ENCODE assay signal across 1 cellular context in the genomic region with DNA sequence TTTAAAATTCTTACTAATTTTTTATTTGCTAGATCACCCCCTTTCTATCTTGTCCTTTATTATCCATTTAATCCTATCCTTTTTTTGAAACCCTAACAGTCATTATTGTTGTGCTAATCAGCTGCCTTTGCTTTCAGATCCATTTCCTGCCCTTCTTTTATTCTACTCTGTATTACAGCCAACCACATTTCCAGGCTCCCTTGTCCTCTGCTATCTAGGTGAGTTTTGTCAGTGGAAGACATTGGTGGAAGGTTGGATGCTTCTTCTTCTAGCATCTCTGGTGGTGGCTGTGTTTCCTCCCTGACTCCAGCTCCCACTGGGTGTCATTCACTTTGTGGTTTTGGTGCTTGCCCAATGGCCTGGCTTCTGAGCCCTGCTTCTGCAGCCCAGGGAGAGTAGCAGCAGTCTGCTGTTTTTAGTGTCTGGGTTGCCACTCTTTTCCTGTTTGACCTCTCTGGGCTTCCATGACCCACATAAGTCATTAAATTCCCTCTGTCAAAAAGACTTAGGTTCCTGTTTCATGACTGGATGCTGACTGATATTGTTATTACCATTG.
TF ChIP-seq lines count a peak whose summit lies in the region.

No MANE protein-coding gene starts in this region.

TF ChIP-seq in H1, 55 proteins besides CTCF, POLR2A, EP300 and RAD21:
- no peak for TF ChIP-seq ATF3 (IDR thresholded peaks at IDR 0.05; ENCODE audit: insufficient read depth, low read depth, low read length)
- no peak for TF ChIP-seq SIX5 (IDR thresholded peaks at IDR 0.05; ENCODE audit: low read depth, low read length)
- TF ChIP-seq CEBPB (IDR thresholded peaks at IDR 0.05; ENCODE audit: low read depth, low read length), result no peak
- TF ChIP-seq NRF1 (IDR thresholded peaks at IDR 0.05; ENCODE audit: low read depth, low read length), result no peak
- TF ChIP-seq SIN3A (conservative IDR thresholded peaks at IDR 0.05 in 1 of 2, IDR thresholded peaks at IDR 0.05 in 1 of 2; ENCODE audit: low read depth in 1 of 2, low read length in 2 of 2), result no peak
- TF ChIP-seq SRF (IDR thresholded peaks at IDR 0.05; ENCODE audit: low read depth, low read length), result no peak
- TF ChIP-seq TCF12 (IDR thresholded peaks at IDR 0.05; ENCODE audit: low read depth, low read length), result no peak
- no peak for TF ChIP-seq NANOG (IDR thresholded peaks at IDR 0.05; ENCODE audit: insufficient read depth, low read depth, low read length, poor library complexity, severe bottlenecking)
- TF ChIP-seq BCL11A (IDR thresholded peaks at IDR 0.05; ENCODE audit: low read depth in 2 of 2, low read length in 2 of 2), result no peak
- TF ChIP-seq MAX (IDR thresholded peaks at IDR 0.05), result no peak
- TF ChIP-seq YY1 (IDR thresholded peaks at IDR 0.05; ENCODE audit: low read depth, low read length), result no peak
- no peak for TF ChIP-seq RBBP5 (IDR thresholded peaks at IDR 0.05; ENCODE audit: borderline replicate concordance, low read depth, low read length)
- TF ChIP-seq, protein P1, sequence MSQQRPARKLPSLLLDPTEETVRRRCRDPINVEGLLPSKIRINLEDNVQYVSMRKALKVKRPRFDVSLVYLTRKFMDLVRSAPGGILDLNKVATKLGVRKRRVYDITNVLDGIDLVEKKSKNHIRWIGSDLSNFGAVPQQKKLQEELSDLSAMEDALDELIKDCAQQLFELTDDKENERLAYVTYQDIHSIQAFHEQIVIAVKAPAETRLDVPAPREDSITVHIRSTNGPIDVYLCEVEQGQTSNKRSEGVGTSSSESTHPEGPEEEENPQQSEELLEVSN (IDR thresholded peaks at IDR 0.05), result no peak
- TF ChIP-seq SP2 (IDR thresholded peaks at IDR 0.05; ENCODE audit: low read length), result no peak
- TF ChIP-seq CTBP2 (IDR thresholded peaks at IDR 0.05; ENCODE audit: borderline replicate concordance, insufficient read depth, insufficient read length, low read length), result no peak
- TF ChIP-seq RNF2 (IDR thresholded peaks at IDR 0.05; ENCODE audit: borderline replicate concordance, low read depth, low read length, missing control alignments, poor library complexity, severe bottlenecking), result no peak
- no peak for TF ChIP-seq TAF7 (optimal IDR thresholded peaks at IDR 0.05; ENCODE audit: borderline replicate concordance, low read depth, low read length)
- TF ChIP-seq CBX8 (IDR thresholded peaks at IDR 0.05; ENCODE audit: borderline replicate concordance, low read depth, low read length), result no peak
- no peak for TF ChIP-seq SIRT6 (IDR thresholded peaks at IDR 0.05; ENCODE audit: low read length)
- TF ChIP-seq GTF2F1 (IDR thresholded peaks at IDR 0.05; ENCODE audit: borderline replicate concordance, low read depth, low read length), result no peak
